Comparison of ENCODE assay signal across 8 cellular contexts in genomic region chr19:53158119-53158656, GRCh38. TPM values are rescaled to one million over a fixed set of nuclear protein-coding genes. Genes with fewer than 3 reads are reported as not detected.
DNase-seq lines count a peak whose midpoint lies in the region; ATAC-seq and TF ChIP-seq lines count a peak whose summit lies in the region.

No MANE protein-coding gene starts in this region.

- H3K27me3 ChIP-seq in esophagus muscularis mucosa (no peaks in the 10 kb centered on the region), muscle layer of duodenum (ENCODE audit: low read depth, low read length) (no peaks in the 10 kb centered on the region), stomach smooth muscle (ENCODE audit: control insufficient read depth in 1 of 2, insufficient read depth in 2 of 2, low read length in 2 of 2) (no peaks in the 10 kb centered on the region)

- no peak for ATAC-seq in HG03432 (IDR thresholded peaks at IDR 0.05; ENCODE audit: unreplicated experiment)
- no peak for ATAC-seq in GM19467 (IDR thresholded peaks at IDR 0.05; ENCODE audit: unreplicated experiment)

- peaks cover 0 to 7% (median 5%) of the 10 kb centered on the region in 4 donors for H3K9me3 ChIP-seq in esophagus muscularis mucosa
- H3K9me3 ChIP-seq in muscle layer of duodenum (ENCODE audit: control insufficient read depth in 1 of 2, low read length in 2 of 2): peaks cover 2 to 6% of the 10 kb centered on the region in 2 donors
- no peaks in the 10 kb centered on the region for H3K9me3 ChIP-seq in stomach smooth muscle (ENCODE audit: control insufficient read depth in 2 of 2, low read length in 2 of 2)

- TF ChIP-seq POLR2A in esophagus muscularis mucosa (IDR thresholded peaks at IDR 0.05; ENCODE audit: low read depth): no peak

- WGBS in esophagus muscularis mucosa: under 1% methylated on average over 38 of the region's 41 CpGs

- H3K27ac ChIP-seq in esophagus muscularis mucosa (replicated peaks in 1 of 4): peak overlapping the region; percentile 76 to 84 (median 84)
- peak overlapping the region; percentile 67 for H3K27ac ChIP-seq in muscle layer of duodenum (ENCODE audit: low read length)
- H3K27ac ChIP-seq in stomach smooth muscle (ENCODE audit: low read length): peak overlapping the region; percentile 46

- no peak for TF ChIP-seq CTCF in HFF-Myc (IDR thresholded peaks at IDR 0.05; ENCODE audit: low read depth, low read length, missing control alignments)
- no peak for TF ChIP-seq CTCF in esophagus muscularis mucosa (IDR thresholded peaks at IDR 0.05)

- H3K36me3 ChIP-seq in esophagus muscularis mucosa: peaks cover 0 to 24% (median 5%) of the 10 kb centered on the region in 4 donors
- peaks cover 0 to 13% of the 10 kb centered on the region in 2 donors for H3K36me3 ChIP-seq in muscle layer of duodenum (ENCODE audit: control insufficient read depth in 1 of 2, insufficient read depth in 2 of 2, low read length in 2 of 2)
- H3K36me3 ChIP-seq in stomach smooth muscle (ENCODE audit: control insufficient read depth in 2 of 2, insufficient read depth in 2 of 2, low read length in 2 of 2): peaks cover 6 to 8% of the 10 kb centered on the region in 2 donors

- peak overlapping the region; percentile 68 to 71 for H3K9ac ChIP-seq in stomach smooth muscle (ENCODE audit: low read length in 2 of 2)

- intact Hi-C loops in esophagus muscularis mucosa (cut with DNase I): loop anchor here (5.0 kb wide), 1 partner anchor 51 kb away; no protein-coding TSS in a partner anchor

- no peak for TF ChIP-seq EP300 in esophagus muscularis mucosa (IDR thresholded peaks at IDR 0.05)

- H3K4me1 ChIP-seq in esophagus muscularis mucosa (peaks cover 0 to 27% (median 20%) of the 10 kb centered on the region in 4 donors), muscle layer of duodenum (ENCODE audit: control insufficient read depth in 1 of 2, insufficient read depth in 2 of 2, low read length in 2 of 2) (peaks cover 4 to 11% of the 10 kb centered on the region in 2 donors), stomach smooth muscle (ENCODE audit: control insufficient read depth, insufficient read depth, low read length) (peaks cover 10% of the 10 kb centered on the region)

- peak overlapping the region; percentile 42 for H3K4me3 ChIP-seq in HFF-Myc (replicated peaks; ENCODE audit: low read depth, low read length)
- H3K4me3 ChIP-seq in esophagus muscularis mucosa: peak overlapping the region; percentile 57 to 79 (median 76)
- peak overlapping the region; percentile 76 to 80 for H3K4me3 ChIP-seq in muscle layer of duodenum (ENCODE audit: low read depth in 1 of 2, low read length in 2 of 2)
- H3K4me3 ChIP-seq in stomach smooth muscle (ENCODE audit: low read length in 2 of 2): peak overlapping the region; percentile 59 to 78

- DNase-seq in AG08395 (ENCODE audit: low spot score) (peak; percentile 30), HFF-Myc (ENCODE audit: extremely low read depth, low read depth) (no peak), esophagus muscularis mucosa (ENCODE audit: extremely low spot score) (no peak)
- peak; percentile 74 for DNase-seq in activated CD8-positive, alpha-beta memory T cell treated with anti-CD3 and anti-CD28 coated beads for 24 hours

RNA-seq across cellular contexts. Expression of gene ZNF347, which starts 0.7 kb away (rescaled TPM):
- total RNA-seq in esophagus muscularis mucosa: 10 to 100 TPM in 1 of 4 donors, 1 to 10 TPM in 3; 7.1 to 11.3 (median 8.5) TPM

RNA-seq across cellular contexts. Expression of gene ZNF415, which starts 25.5 kb away (rescaled TPM):
- total RNA-seq in esophagus muscularis mucosa: 10 to 100 TPM in 3 of 4 donors, 1 to 10 TPM in 1; 9.1 to 18.1 (median 13.4) TPM

RNA-seq across cellular contexts. Expression of gene ZNF665, which starts 35.0 kb away (rescaled TPM):
- 1 to 10 TPM; 2.9 to 3.8 (median 3.3) TPM for total RNA-seq in esophagus muscularis mucosa

RNA-seq across cellular contexts. Expression of gene ZNF160, which starts 55.0 kb away (rescaled TPM):
- total RNA-seq in esophagus muscularis mucosa: 10 to 100 TPM; 25.3 to 40.3 (median 27.1) TPM

Comparison
In these comparisons a context has a peak if more than half of its experiments do, and no peak if none do; other contexts are left out.
1. DNase-seq: peak in AG08395 (single experiment) and activated CD8-positive, alpha-beta memory T cell treated with anti-CD3 and anti-CD28 coated beads for 24 hours (single experiment); none in HFF-Myc (single experiment) and esophagus muscularis mucosa (single experiment).
2. Peak in every context shown above with its lines, with median percentiles within 50 percentile points of each other: H3K4me3 ChIP-seq and H3K27ac ChIP-seq.